In genomic region chr2:9806656-9807055, GRCh38 we compare ENCODE assay signal across 22 cellular contexts.
"Had no signal": no experiment of that assay in that cellular context is flagged by ENCODE, and none has a peak within 500 bp of the region (broad histone marks: within the 10 kb centered on the region; RNA-seq: fewer than 3 reads in every experiment).

No MANE protein-coding gene starts in this region.

- ATAC-seq: K562 had no signal

- H3K4me1 Mint-ChIP-seq: central memory CD8-positive, alpha-beta T cell had no signal

- H3K4me3 ChIP-seq: K562, Peyer's patch, SJCRH30 had no signal

- H3K27me3 ChIP-seq: Peyer's patch had no signal

- H3K36me3 Mint-ChIP-seq: activated naive CD8-positive, alpha-beta T cell; brain had no signal

- H3K4me3 Mint-ChIP-seq: activated naive CD8-positive, alpha-beta T cell; brain; central memory CD8-positive, alpha-beta T cell; T-helper 1 cell treated with Interleukin-12 subunit alpha and Interleukin-12 subunit beta and Interleukin-4 antibody, amounts not matched to agents 30 μg/mL and 1 μg/mL, for 36 hours had no signal

- DNase-seq: activated CD4-positive, alpha-beta T cell treated with anti-CD3 and anti-CD28 coated beads for 4 hours; activated CD4-positive, alpha-beta T cell treated with anti-CD3 and anti-CD28 coated beads, Interleukin-2, amount 50 U/mL, for 4 hours; activated effector memory CD4-positive, alpha-beta T cell treated with Interleukin-2 at 50 U/mL for 16 hours; activated naive CD4-positive, alpha-beta T cell treated with Interleukin-2 at 50 U/mL for 16 hours; activated T-cell treated with anti-CD3 and anti-CD28 coated beads for 4 hours; Karpas-422; MM.1S; NCI-H1105 treated with DMSO at 0.1 percent for 48 hours; NCI-H146; NCI-H187 treated with DMSO at 0.1 percent for 48 hours; NCI-H2081 treated with DMSO at 0.1 percent for 48 hours; NCI-H446; NCI-H524; SJCRH30; T1000 had no signal

- H3K27ac Mint-ChIP-seq: activated naive CD8-positive, alpha-beta T cell; brain; T-helper 1 cell treated with Interleukin-12 subunit alpha and Interleukin-12 subunit beta and Interleukin-4 antibody, amounts not matched to agents 30 μg/mL and 1 μg/mL, for 36 hours had no signal

- H3K27me3 Mint-ChIP-seq: activated naive CD8-positive, alpha-beta T cell; brain; central memory CD8-positive, alpha-beta T cell had no signal

- H3K36me3 ChIP-seq: Peyer's patch, SJCRH30 had no signal

- H3K9me3 ChIP-seq: Peyer's patch, SJCRH30 had no signal

- H3K9me3 Mint-ChIP-seq: brain; central memory CD8-positive, alpha-beta T cell; T-helper 1 cell treated with Interleukin-12 subunit alpha and Interleukin-12 subunit beta and Interleukin-4 antibody, amounts not matched to agents 30 μg/mL and 1 μg/mL, for 36 hours had no signal

- H3K27ac ChIP-seq: Peyer's patch, SJCRH30, VCaP had no signal
